In the genomic region with DNA sequence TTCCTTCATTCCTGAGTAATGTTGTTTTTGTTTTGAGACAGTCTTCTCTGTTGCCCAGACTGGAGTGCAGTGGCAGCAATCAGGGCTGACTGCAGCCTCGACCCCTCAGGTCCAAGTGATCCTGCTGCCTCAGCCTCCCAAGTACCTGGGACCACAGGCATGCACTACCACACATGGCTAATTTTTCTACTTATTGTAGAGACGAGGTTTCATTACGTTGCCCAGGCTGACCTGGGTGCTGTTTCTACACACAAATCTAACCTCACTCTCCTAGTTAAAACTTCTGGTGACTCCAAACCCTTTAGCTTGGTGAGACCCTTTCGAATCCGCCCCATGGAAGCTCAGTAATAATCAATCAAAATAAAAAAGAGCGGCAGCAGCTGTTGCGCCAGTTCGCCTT, we compare ENCODE assay signal across 8 cellular contexts. TPM values are rescaled to one million over a fixed set of nuclear protein-coding genes. Genes with fewer than 3 reads are reported as not detected.
DNase-seq lines count a peak whose midpoint lies in the region; ATAC-seq and TF ChIP-seq lines count a peak whose summit lies in the region.

No MANE protein-coding gene starts in this region.

- H4K8ac ChIP-seq in H9 (replicated peaks; ENCODE audit: insufficient read length, low read depth, low read length) = no peak overlapping the region

- H3K56ac ChIP-seq in H9 (ENCODE audit: insufficient read length, low read depth, low read length) = no peak overlapping the region

- no peak for ATAC-seq in T-cell (replicated peaks in 1 of 4)
- no peak for ATAC-seq in gastrocnemius medialis
- no peak for ATAC-seq in HG03045 (IDR thresholded peaks at IDR 0.05; ENCODE audit: unreplicated experiment)
- no peak for ATAC-seq in GM19467 (IDR thresholded peaks at IDR 0.05; ENCODE audit: unreplicated experiment)

- POLR2A ChIA-PET in T-cell (lab: Charles Lee) = interaction anchor here (0.5 to 1.9 kb wide), 7 partner anchors 9 to 415 kb away, joined by 3 to 6 read pairs (median 3); no protein-coding TSS in a partner anchor

- no peak overlapping the region for H2AK5ac ChIP-seq in H9 (ENCODE audit: insufficient read length, low read length)

- no peak overlapping the region for H2BK12ac ChIP-seq in H9 (ENCODE audit: insufficient read length, low read depth, low read length)

- H3K4ac ChIP-seq in H9 (ENCODE audit: low read depth, low read length) = no peak overlapping the region

- H3K9me3 Mint-ChIP-seq in H9 (peaks cover 3 to 4% of the 10 kb centered on the region in 2 experiments; a peak in 3 of 5 replicates), T-cell (peaks cover 0 to 7% (median 4%) of the 10 kb centered on the region in 3 donors)

- no peak overlapping the region for H3K18ac ChIP-seq in H9 (ENCODE audit: insufficient read length, low read depth, low read length)

- H3K14ac ChIP-seq in H9 (ENCODE audit: insufficient read depth, low read length) = no peak overlapping the region

- H2BK120ac ChIP-seq in H9 (ENCODE audit: low read depth, low read length, poor library complexity, severe bottlenecking) = no peak overlapping the region

- H3K23me2 ChIP-seq in H9 (ENCODE audit: insufficient read length, low read depth, low read length, poor library complexity, severe bottlenecking) = peaks cover 3% of the 10 kb centered on the region

- intact Hi-C loops in gastrocnemius medialis (cut with DNase I; ENCODE audit: low total_unique reads) = loop anchor here (5.0 kb wide), 1 partner anchor 169 kb away; a partner anchor contains a TSS
- intact Hi-C loops in thyroid gland (cut with DNase I) = loop anchor here (10.0 kb wide), 1 partner anchor 167 kb away; a partner anchor contains a TSS

- no peak overlapping the region for H2BK20ac ChIP-seq in H9 (ENCODE audit: low read depth, low read length, poor library complexity, severe bottlenecking)

- in situ Hi-C loops in gastrocnemius medialis (cut with MboI; ENCODE audit: low sequenced_read_pairs in 4 of 4) = loop anchor here in 1 of 4 donors (10.0 kb wide), 1 partner anchor 67 kb away; no protein-coding TSS in a partner anchor

- H3K4me1 ChIP-seq in H9 (ENCODE audit: insufficient read depth, low read length) (no peaks in the 10 kb centered on the region), fibroblast of lung (ENCODE audit: control insufficient read depth, extremely low read depth, insufficient read depth, low read length) (peaks cover 4% of the 10 kb centered on the region), gastrocnemius medialis (peaks cover 25 to 31% of the 10 kb centered on the region in 2 donors), thyroid gland (peaks cover 22 to 38% of the 10 kb centered on the region in 2 donors)

- CTCF ChIA-PET in T-cell (lab: Charles Lee) = interaction anchor here (0.7 to 1.8 kb wide), 4 partner anchors 9 to 67 kb away, joined by 3 to 14 read pairs (median 6); no protein-coding TSS in a partner anchor

- H3K27me3 ChIP-seq in H9 (ENCODE audit: insufficient read depth, low read length) (no peaks in the 10 kb centered on the region), fibroblast of lung (ENCODE audit: control insufficient read depth, insufficient read depth, low read length) (no peaks in the 10 kb centered on the region), gastrocnemius medialis (no peaks in the 10 kb centered on the region), thyroid gland (no peaks in the 10 kb centered on the region)

- no peaks in the 10 kb centered on the region; the same call in 1 of the 2 replicates for H3K27me3 Mint-ChIP-seq in H9 (ENCODE audit: low read depth)
- H3K27me3 Mint-ChIP-seq in T-cell = no peaks in the 10 kb centered on the region

- H3K4me2 ChIP-seq in H9 (ENCODE audit: insufficient read depth, insufficient read length, low read length) = peak overlapping the region; percentile 34
- peak overlapping the region; percentile 95 for H3K4me2 ChIP-seq in fibroblast of lung (ENCODE audit: extremely low read depth, insufficient read depth, low read length)

- no CpG with 5 or more reads among the region's 8 CpGs for WGBS in H9 (ENCODE audit: extremely low coverage, insufficient read length, low lambda C conversion rate)
- WGBS in thyroid gland, 2 donors = 84 to 89% methylated on average over 8 of the region's 8 CpGs

- H3K4me3 Mint-ChIP-seq in H9 (peak overlapping the region; percentile 83 to 97), T-cell (peak overlapping the region; percentile 89 to 95 (median 94))

- peaks cover 19 to 29% (median 23%) of the 10 kb centered on the region in 3 experiments for H3K36me3 Mint-ChIP-seq in H9 (ENCODE audit: insufficient read depth in 1 of 3, low read depth in 3 of 3)
- peaks cover 23% of the 10 kb centered on the region for H3K36me3 Mint-ChIP-seq in T-cell

- H3K9ac ChIP-seq in H9 (ENCODE audit: extremely low read depth, insufficient read length, low read length) = peak overlapping the region; percentile 78
- H3K9ac ChIP-seq in fibroblast of lung (ENCODE audit: insufficient read depth, low read length) = no peak overlapping the region

- peak overlapping the region; percentile 81 to 97 (median 87) for H3K4me3 ChIP-seq in fibroblast of lung (replicated peaks in 1 of 4; ENCODE audit: control extremely low read depth in 1 of 4, insufficient read depth in 1 of 4, low read depth in 3 of 4, low read length in 4 of 4)
- H3K4me3 ChIP-seq in gastrocnemius medialis = peak overlapping the region; percentile 78 to 98 (median 88)
- H3K4me3 ChIP-seq in thyroid gland (replicated peaks in 1 of 3) = no peak overlapping the region

- peaks cover 5% of the 10 kb centered on the region for H3K79me1 ChIP-seq in H9 (ENCODE audit: insufficient read depth, low read depth, low read length, poor library complexity, severe bottlenecking)

- no peak overlapping the region for H3T11ph ChIP-seq in H9 (ENCODE audit: low read length)

- H3K9me3 ChIP-seq in H9 (ENCODE audit: control insufficient read depth, low read depth, low read length) (no peaks in the 10 kb centered on the region), fibroblast of lung (ENCODE audit: control insufficient read depth, insufficient read depth, low read depth, low read length) (no peaks in the 10 kb centered on the region), gastrocnemius medialis (no peaks in the 10 kb centered on the region), thyroid gland (no peaks in the 10 kb centered on the region)

- H3K23ac ChIP-seq in H9 (ENCODE audit: insufficient read length, low read depth, low read length) = no peak overlapping the region

- no peak overlapping the region for H4K5ac ChIP-seq in H9 (ENCODE audit: insufficient read length, low read depth, low read length)

- H3K36me3 ChIP-seq in fibroblast of lung (ENCODE audit: control insufficient read depth, insufficient read depth, low read length) = peaks cover 4% of the 10 kb centered on the region
- H3K36me3 ChIP-seq in gastrocnemius medialis = peaks cover 0 to 10% of the 10 kb centered on the region in 2 donors
- H3K36me3 ChIP-seq in thyroid gland = no peaks in the 10 kb centered on the region

- no peak overlapping the region for H2AFZ ChIP-seq in H9 (ENCODE audit: low read length)
- H2AFZ ChIP-seq in fibroblast of lung (ENCODE audit: low read length) = no peak overlapping the region

- H3K27ac ChIP-seq in H9 (ENCODE audit: insufficient read length, low read depth, low read length) (no peak overlapping the region), fibroblast of lung (ENCODE audit: insufficient read depth, low read length) (no peak overlapping the region), gastrocnemius medialis (peak overlapping the region; percentile 93 to 98 (median 97)), thyroid gland (peak overlapping the region in 1 of 3 donors; percentile 98)

- DNase-seq in H9 (no peak), T-cell (no peak), fibroblast of lung (ENCODE audit: low read depth in 2 of 2) (no peak), gastrocnemius medialis (no peak), thyroid gland (no peak), NCI-H1436 (lab: John Stamatoyannopoulos, UW) (no peak)

- H4K20me1 ChIP-seq in H9 (ENCODE audit: control insufficient read depth, insufficient read depth, insufficient read length) (no peaks in the 10 kb centered on the region), fibroblast of lung (ENCODE audit: control insufficient read depth, extremely low read depth, insufficient read depth, low read length) (no peaks in the 10 kb centered on the region)

- peaks cover 23 to 29% of the 10 kb centered on the region in 2 experiments for H3K4me1 Mint-ChIP-seq in H9
- H3K4me1 Mint-ChIP-seq in T-cell = peaks cover 55 to 64% (median 58%) of the 10 kb centered on the region in 3 donors

- H3K79me2 ChIP-seq in H9 (ENCODE audit: insufficient read depth, low read length) (peaks cover 16% of the 10 kb centered on the region; the same call in 1 of the 2 replicates), fibroblast of lung (ENCODE audit: control insufficient read depth, insufficient read depth, low read length) (peaks cover 29% of the 10 kb centered on the region)

- H3K27ac Mint-ChIP-seq in H9 = peak overlapping the region in 2 of 3 experiments; percentile 98 to 99; a peak in 2 of 7 replicates
- peak overlapping the region; percentile 99 for H3K27ac Mint-ChIP-seq in T-cell

- no peak overlapping the region for H4K91ac ChIP-seq in H9 (ENCODE audit: insufficient read length, low read depth, low read length)

- no peak overlapping the region for H2BK5ac ChIP-seq in H9 (ENCODE audit: insufficient read length, low read length)

- no peak for TF ChIP-seq CTCF in H9 (conservative IDR thresholded peaks at IDR 0.05)
- TF ChIP-seq CTCF in fibroblast of lung (conservative IDR thresholded peaks at IDR 0.05 in 1 of 2, IDR thresholded peaks at IDR 0.05 in 1 of 2; ENCODE audit: low read depth in 1 of 2, low read length in 2 of 2) = no peak
- no peak for TF ChIP-seq CTCF in gastrocnemius medialis (IDR thresholded peaks at IDR 0.05 in 4 of 5, conservative IDR thresholded peaks at IDR 0.05 in 1 of 5)
- TF ChIP-seq CTCF in thyroid gland (IDR thresholded peaks at IDR 0.05) = no peak

- no peak overlapping the region for H2BK15ac ChIP-seq in H9 (ENCODE audit: low read depth, low read length)

- TF ChIP-seq POLR2A in gastrocnemius medialis (IDR thresholded peaks at IDR 0.05) = no peak
- no peak for TF ChIP-seq POLR2A in thyroid gland (IDR thresholded peaks at IDR 0.05)

RNA-seq across cellular contexts. Expression of a gene that starts 1.3 kb away (rescaled TPM):
- total RNA-seq in H9 (2021) (10.5 and 10.8 TPM in 2 replicates), T-cell (10 to 100 TPM; 16.0 to 27.2 (median 25.8) TPM), fibroblast of lung (12.3 and 21.8 TPM in 2 replicates), gastrocnemius medialis (1 to 10 TPM; 1.9 to 8.5 (median 4.3) TPM), thyroid gland (10 to 100 TPM; 20.0 to 33.0 (median 26.6) TPM)
- 7.8 and 8.7 TPM in 2 replicates for polyA plus RNA-seq in fibroblast of lung
- 4.5 and 5.2 TPM in 2 replicates for polyA plus RNA-seq in fibroblast of lung (2012)
- polyA minus RNA-seq in fibroblast of lung (ENCODE audit: low replicate concordance) = 5.1 and 7.5 TPM in 2 replicates

RNA-seq across cellular contexts. Expression of a gene that starts 1.5 kb away (rescaled TPM):
- total RNA-seq in H9 (2021) (160 and 164 TPM in 2 replicates), T-cell (100 to 1,000 TPM; 114 to 175 (median 158) TPM), fibroblast of lung (127 and 128 TPM in 2 replicates), gastrocnemius medialis (10 to 100 TPM in 3 of 4 donors, 1 to 10 TPM in 1; 9.9 to 20.9 (median 16.8) TPM), thyroid gland (10 to 100 TPM; 66.1 to 93.3 (median 80.7) TPM)
- polyA plus RNA-seq in fibroblast of lung = 110 and 125 TPM in 2 replicates
- 132 and 134 TPM in 2 replicates for polyA plus RNA-seq in fibroblast of lung (2012)
- polyA minus RNA-seq in fibroblast of lung (ENCODE audit: low replicate concordance) = 13.6 and 22.3 TPM in 2 replicates

Comparison
In these comparisons a context has a peak if more than half of its experiments do, and no peak if none do; other contexts are left out.
1. H3K27ac ChIP-seq: peak in gastrocnemius medialis (4 of 4); none in H9 (single experiment) and fibroblast of lung (single experiment).
2. H3K4me3 ChIP-seq: peak in fibroblast of lung (4 of 4) and gastrocnemius medialis (4 of 4); none in thyroid gland (0 of 3).